Comparison of ENCODE assay signal across 11 cellular contexts in genomic region chr5:147508711-147509040, GRCh38. TPM values are rescaled to one million over a fixed set of nuclear protein-coding genes. Genes with fewer than 3 reads are reported as not detected.
DNase-seq lines count a peak whose midpoint lies in the region; ATAC-seq and TF ChIP-seq lines count a peak whose summit lies in the region.
"Had no signal": no experiment of that assay in that cellular context is flagged by ENCODE, and none has a peak within 500 bp of the region (broad histone marks: within the 10 kb centered on the region; RNA-seq: fewer than 3 reads in every experiment).

No MANE protein-coding gene starts in this region.

- H2BK15ac ChIP-seq in neuronal stem cell (ENCODE audit: low read length): no peak overlapping the region

- H4K8ac ChIP-seq in neuronal stem cell (ENCODE audit: low read depth, low read length): no peak overlapping the region

- no peak overlapping the region for H4K91ac ChIP-seq in neuronal stem cell (ENCODE audit: low read depth, low read length, poor library complexity)

- H3K23ac ChIP-seq in neuronal stem cell (ENCODE audit: low read depth, low read length, poor library complexity): no peak overlapping the region

- ATAC-seq in activated T-helper 17 cell treated with anti-CD3 and anti-CD28 coated beads, Interleukin-2, amount 50 U/mL, for 72 hours (replicated peaks): no peak
- ATAC-seq: K562 had no signal

- DNase-seq in AG04449 (ENCODE audit: low read depth, low spot score) (no peak), Peyer's patch (no peak), fibroblast of gingiva (ENCODE audit: low read depth) (peak; percentile 2), neuronal stem cell (ENCODE audit: low spot score) (no peak), DMS79 (lab: John Stamatoyannopoulos, UW) (no peak), RPMI8226 (no peak)
- no peak for DNase-seq in effector CD8-positive, alpha-beta T cell (lab: John Stamatoyannopoulos, UW)
- DNase-seq: CD4-positive, CD25-positive, alpha-beta regulatory T cell; cerebellar nuclear complex had no signal

- H3K27ac ChIP-seq in Peyer's patch: peak overlapping the region; percentile 58 to 91 (median 74)
- H3K27ac ChIP-seq in neuronal stem cell (replicated peaks; ENCODE audit: low read length): no peak overlapping the region

- POLR2A ChIA-PET in AG04449 (lab: Yijun Ruan, JAX): interaction anchor here (1.5 to 1.9 kb wide), 3 partner anchors 24 to 55 kb away, joined by 4 to 8 read pairs (median 4); no protein-coding TSS in a partner anchor

- H3K4me3 ChIP-seq in AG04449 (ENCODE audit: low read depth, low read length): peak overlapping the region; percentile 82
- H3K4me3 ChIP-seq in Peyer's patch: peak overlapping the region; percentile 39 to 67 (median 48)
- H3K4me3 ChIP-seq in neuronal stem cell (ENCODE audit: low read length in 2 of 2): peak overlapping the region; percentile 89 to 96
- H3K4me3 ChIP-seq: K562 had no signal

- no peaks in the 10 kb centered on the region for H3K9me3 Mint-ChIP-seq in activated T-helper 17 cell treated with anti-CD3 and anti-CD28 coated beads, Interleukin-2, amount 50 U/mL, for 72 hours

- H3K27ac Mint-ChIP-seq in activated T-helper 17 cell treated with anti-CD3 and anti-CD28 coated beads, Interleukin-2, amount 50 U/mL, for 72 hours: no peak overlapping the region
- H3K27ac Mint-ChIP-seq: CD4-positive, CD25-positive, alpha-beta regulatory T cell had no signal

- no peak overlapping the region for H2AK5ac ChIP-seq in neuronal stem cell (ENCODE audit: low read depth, low read length)

- peak overlapping the region; percentile 95 for H2AFZ ChIP-seq in neuronal stem cell (ENCODE audit: low read length)

- H3K36me3 ChIP-seq in Peyer's patch (no peaks in the 10 kb centered on the region), neuronal stem cell (replicated peaks in 1 of 2; ENCODE audit: control insufficient read depth in 2 of 2, insufficient read depth in 2 of 2, low read length in 2 of 2) (peaks cover 0 to 19% of the 10 kb centered on the region in 2 donors)

- no peak overlapping the region for H2BK12ac ChIP-seq in neuronal stem cell (ENCODE audit: low read length)

- H3K79me1 ChIP-seq in neuronal stem cell (ENCODE audit: low read depth, low read length): peaks cover 3% of the 10 kb centered on the region

- H2BK120ac ChIP-seq in neuronal stem cell (ENCODE audit: low read depth, low read length): no peak overlapping the region

- H3K9me3 ChIP-seq in Peyer's patch (no peaks in the 10 kb centered on the region), neuronal stem cell (replicated peaks in 1 of 2; ENCODE audit: control insufficient read depth in 2 of 2, insufficient read depth in 1 of 2, low read depth in 1 of 2, low read length in 2 of 2) (peaks cover 0 to 6% of the 10 kb centered on the region in 2 donors)

- H3K4me3 Mint-ChIP-seq in activated T-helper 17 cell treated with anti-CD3 and anti-CD28 coated beads, Interleukin-2, amount 50 U/mL, for 72 hours: no peak overlapping the region
- H3K4me3 Mint-ChIP-seq: CD4-positive, CD25-positive, alpha-beta regulatory T cell had no signal

- no peaks in the 10 kb centered on the region for H3K27me3 ChIP-seq in Peyer's patch
- H3K27me3 ChIP-seq in neuronal stem cell (ENCODE audit: control insufficient read depth in 3 of 3, insufficient read depth in 3 of 3, low read depth in 1 of 3, low read length in 3 of 3): no peaks in the 10 kb centered on the region

- H3K14ac ChIP-seq in neuronal stem cell (ENCODE audit: low read length): no peak overlapping the region

- CTCF ChIA-PET in AG04449 (lab: Yijun Ruan, JAX): interaction anchor here (0.6 to 2.0 kb wide), 15 partner anchors 9 to 86 kb away, joined by 3 to 9 read pairs (median 4); no protein-coding TSS in a partner anchor

- H3K27me3 Mint-ChIP-seq in activated T-helper 17 cell treated with anti-CD3 and anti-CD28 coated beads, Interleukin-2, amount 50 U/mL, for 72 hours: peaks cover 34% of the 10 kb centered on the region

- peaks cover 0 to 4% (median 0%) of the 10 kb centered on the region in 4 donors for H3K4me1 ChIP-seq in Peyer's patch
- H3K4me1 ChIP-seq in neuronal stem cell (ENCODE audit: control insufficient read depth in 2 of 2, insufficient read depth in 1 of 2, low read depth in 1 of 2, low read length in 2 of 2): peaks cover 4 to 11% of the 10 kb centered on the region in 2 donors

- H3K4me1 Mint-ChIP-seq in activated T-helper 17 cell treated with anti-CD3 and anti-CD28 coated beads, Interleukin-2, amount 50 U/mL, for 72 hours: peaks cover 5% of the 10 kb centered on the region

- H3K4me2 ChIP-seq in neuronal stem cell (ENCODE audit: insufficient read depth, low read length, poor library complexity, severe bottlenecking): peak overlapping the region; percentile 79

- H2BK5ac ChIP-seq in neuronal stem cell (ENCODE audit: low read length): no peak overlapping the region

- H3K18ac ChIP-seq in neuronal stem cell (ENCODE audit: low read length): no peak overlapping the region

- H3K36me3 Mint-ChIP-seq in activated T-helper 17 cell treated with anti-CD3 and anti-CD28 coated beads, Interleukin-2, amount 50 U/mL, for 72 hours (ENCODE audit: low read depth): no peaks in the 10 kb centered on the region
- H3K36me3 Mint-ChIP-seq: CD4-positive, CD25-positive, alpha-beta regulatory T cell had no signal

- peak overlapping the region; percentile 100 for H3K9ac ChIP-seq in neuronal stem cell (ENCODE audit: low read depth, low read length, poor library complexity)

- no peak for TF ChIP-seq POLR2A in Peyer's patch (IDR thresholded peaks at IDR 0.05)

- H3K4ac ChIP-seq in neuronal stem cell (ENCODE audit: low read length): no peak overlapping the region

- no peak for TF ChIP-seq CTCF in AG04449 (IDR thresholded peaks at IDR 0.05; ENCODE audit: insufficient read depth, low read length, missing control alignments)
- TF ChIP-seq CTCF in Peyer's patch (IDR thresholded peaks at IDR 0.05): no peak

- no CpG with 5 or more reads among the region's 7 CpGs for WGBS in neuronal stem cell (ENCODE audit: extremely low coverage in 2 of 2, insufficient read length in 2 of 2, insufficient replicate concordance in 1 of 2), 2 donors

RNA-seq across cellular contexts. Expression of gene DPYSL3, which starts 1.2 kb away (rescaled TPM):
- total RNA-seq in Peyer's patch: 10 to 100 TPM in 3 of 4 donors, 1 to 10 TPM in 1; 7.4 to 42.1 (median 21.8) TPM
- polyA plus RNA-seq in neuronal stem cell (2013, experiment 1 of 2): 143 TPM
- 143 TPM for polyA plus RNA-seq in neuronal stem cell (2013, experiment 2 of 2)
- under 1 TPM in 1 of 2 donors, not detected in 1; 0.52 TPM for total RNA-seq in activated T-helper 17 cell treated with anti-CD3 and anti-CD28 coated beads, Interleukin-2, amount 50 U/mL, for 72 hours
- polyA plus RNA-seq: CD4-positive, CD25-positive, alpha-beta regulatory T cell had no signal

Comparison
In these comparisons a context has a peak if more than half of its experiments do, and no peak if none do; other contexts are left out.
1. RNA of gene DPYSL3, which starts 1.2 kb away (total RNA-seq): 7.4 to 42.1 TPM in Peyer's patch; 0.52 TPM in activated T-helper 17 cell treated with anti-CD3 and anti-CD28 coated beads, Interleukin-2, amount 50 U/mL, for 72 hours; every median in the first group is over 4 times any median in the second.
2. Peak in every context shown above with its lines, with median percentiles within 50 percentile points of each other: H3K4me3 ChIP-seq.